In the genomic region with DNA sequence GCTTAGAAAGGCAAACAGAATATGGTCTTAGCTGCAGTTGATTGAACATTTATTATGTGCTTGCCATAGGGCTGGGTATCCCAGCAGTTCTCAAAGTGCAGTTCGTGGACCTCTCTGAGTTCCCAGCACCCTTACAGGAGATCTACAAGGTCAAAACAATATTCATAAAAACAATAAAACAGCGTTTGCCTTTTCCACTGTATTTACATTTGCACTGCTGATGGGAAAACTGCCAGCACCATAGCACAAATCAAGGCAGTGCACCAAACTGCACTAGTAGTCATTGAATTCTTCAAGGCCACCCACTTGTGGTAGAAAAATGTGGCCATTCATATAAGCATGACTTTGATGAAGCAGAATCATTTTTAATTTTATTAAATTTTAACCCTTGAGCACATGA, we compare ENCODE assay signal across 12 cellular contexts.
"Had no signal": no experiment of that assay in that cellular context is flagged by ENCODE, and none has a peak within 500 bp of the region (broad histone marks: within the 10 kb centered on the region; RNA-seq: fewer than 3 reads in every experiment).

No MANE protein-coding gene starts in this region.

- ATAC-seq: natural killer cell treated with Interleukin-12 subunit alpha and Interleukin-12 subunit beta and Interleukin-15 and Interleukin-18, amount 100 ng/mL, for 72 hours had no signal

- H3K27ac ChIP-seq: stomach had no signal

- H3K36me3 ChIP-seq: adrenal gland, stomach had no signal

- H3K4me3 Mint-ChIP-seq: central memory CD8-positive, alpha-beta T cell; dendritic cell treated with granulocyte-macrophage colony-stimulating factor and Interleukin-4, amounts not matched to agents 40 ng/mL and 50 ng/mL, for 4 days; natural killer cell treated with Interleukin-12 subunit alpha and Interleukin-12 subunit beta and Interleukin-15 and Interleukin-18, amount 100 ng/mL, for 72 hours; T-helper 2 cell treated with Interferon-gamma antibody and Interleukin-4, amounts not matched to agents 5 μg/mL and 100 μg/mL, for 36 hours had no signal

- H3K4me3 ChIP-seq: adrenal gland, stomach had no signal

- H3K27me3 Mint-ChIP-seq: central memory CD8-positive, alpha-beta T cell; dendritic cell treated with granulocyte-macrophage colony-stimulating factor and Interleukin-4, amounts not matched to agents 40 ng/mL and 50 ng/mL, for 4 days had no signal

- H3K36me3 Mint-ChIP-seq: natural killer cell treated with Interleukin-12 subunit alpha and Interleukin-12 subunit beta and Interleukin-15 and Interleukin-18, amount 100 ng/mL, for 72 hours had no signal

- H3K9me3 Mint-ChIP-seq: central memory CD8-positive, alpha-beta T cell; dendritic cell treated with granulocyte-macrophage colony-stimulating factor and Interleukin-4, amounts not matched to agents 40 ng/mL and 50 ng/mL, for 4 days; T-helper 2 cell treated with Interferon-gamma antibody and Interleukin-4, amounts not matched to agents 5 μg/mL and 100 μg/mL, for 36 hours had no signal

- H3K9me3 ChIP-seq: adrenal gland, stomach had no signal

- H3K27me3 ChIP-seq: adrenal gland, stomach had no signal

- H3K27ac Mint-ChIP-seq: dendritic cell treated with granulocyte-macrophage colony-stimulating factor and Interleukin-4, amounts not matched to agents 40 ng/mL and 50 ng/mL, for 4 days; natural killer cell treated with Interleukin-12 subunit alpha and Interleukin-12 subunit beta and Interleukin-15 and Interleukin-18, amount 100 ng/mL, for 72 hours; T-helper 2 cell treated with Interferon-gamma antibody and Interleukin-4, amounts not matched to agents 5 μg/mL and 100 μg/mL, for 36 hours had no signal

- H3K4me1 Mint-ChIP-seq: central memory CD8-positive, alpha-beta T cell had no signal

- DNase-seq: activated CD4-positive, alpha-beta T cell treated with anti-CD3 and anti-CD28 coated beads, Interleukin-2, amount 50 U/mL, for 4 hours; activated CD4-positive, CD25-positive, alpha-beta regulatory T cell treated with anti-CD3 and anti-CD28 coated beads, Interleukin-2, amount 50 U/mL, for 72 hours; activated naive CD4-positive, alpha-beta T cell treated with anti-CD3 and anti-CD28 coated beads, Interleukin-2, amount 50 U/mL, for 16 hours; activated T-cell treated with anti-CD3 and anti-CD28 coated beads, Interleukin-2, amount 50 U/mL, for 1 hour; stimulated activated CD4-positive, alpha-beta T cell treated with anti-CD3 and anti-CD28 coated beads, Interleukin-4, amount 100 ng/mL, for 24 hours; stomach; SW 1271 had no signal
